23 cellular contexts compared by ENCODE assay signal in genomic region chrX:42752730-42753129, GRCh38. TPM values are rescaled to one million over a fixed set of nuclear protein-coding genes. Genes with fewer than 3 reads are reported as not detected.
DNase-seq lines count a peak whose midpoint lies in the region; FAIRE-seq and TF ChIP-seq lines count a peak whose summit lies in the region.
"Had no signal": no experiment of that assay in that cellular context is flagged by ENCODE, and none has a peak within 500 bp of the region (broad histone marks: within the 10 kb centered on the region; RNA-seq: fewer than 3 reads in every experiment).

No MANE protein-coding gene starts in this region.

- no peaks in the 10 kb centered on the region for H3K27me3 Mint-ChIP-seq in type B pancreatic cell
- H3K27me3 Mint-ChIP-seq: CD4-positive, CD25-positive, alpha-beta regulatory T cell had no signal

- peaks cover 4% of the 10 kb centered on the region for H3K36me3 Mint-ChIP-seq in type B pancreatic cell
- H3K36me3 Mint-ChIP-seq: CD4-positive, CD25-positive, alpha-beta regulatory T cell had no signal

- no peak for FAIRE-seq in HTR-8/SVneo (lab: Jason Lieb, UNC)
- FAIRE-seq: GM12891, GM19239 had no signal

- TF ChIP-seq CTCF in type B pancreatic cell (conservative IDR thresholded peaks at IDR 0.05) = no peak

- DNase-seq in NCI-H2171 treated with DMSO at 0.1 percent for 48 hours (lab: John Stamatoyannopoulos, UW) = peak; percentile 47
- DNase-seq in NCI-H2171 (lab: John Stamatoyannopoulos, UW) = no peak
- DNase-seq in astrocyte of the hippocampus (ENCODE audit: low read depth, low spot score) = peak; percentile 52
- DNase-seq in iPS-NIHi11 (ENCODE audit: low spot score) = peak; percentile 29
- no peak for DNase-seq in type B pancreatic cell (ENCODE audit: extremely low spot score, unreplicated experiment)
- no peak for DNase-seq in NCI-H187 (lab: John Stamatoyannopoulos, UW)
- DNase-seq in HTR-8/SVneo (ENCODE audit: insufficient read length, low spot score) = no peak
- DNase-seq in Kasumi-1 (lab: John Stamatoyannopoulos, UW) = no peak
- DNase-seq: 8988T; BE2C; CD4-positive, CD25-positive, alpha-beta regulatory T cell; COR-L47; DMS153; GOT3; HFFc6; NCI-H1105; NCI-H2081 treated with DMSO at 0.1 percent for 48 hours; NCI-H510A; NCI-H774; PC-3; RPMI8226 had no signal

- H3K27ac Mint-ChIP-seq in type B pancreatic cell = peak overlapping the region; percentile 35
- H3K27ac Mint-ChIP-seq: CD4-positive, CD25-positive, alpha-beta regulatory T cell; HFFc6 had no signal

- H3K4me3 Mint-ChIP-seq in type B pancreatic cell = no peak overlapping the region
- H3K4me3 Mint-ChIP-seq: CD4-positive, CD25-positive, alpha-beta regulatory T cell; HFFc6 had no signal

- H3K9me3 Mint-ChIP-seq in type B pancreatic cell = peaks cover 8% of the 10 kb centered on the region

- peaks cover 5% of the 10 kb centered on the region for H3K4me1 Mint-ChIP-seq in type B pancreatic cell (ENCODE audit: unreplicated experiment)

RNA-seq across cellular contexts. Expression of gene PPP1R2C, which starts 25.2 kb away (rescaled TPM):
- total RNA-seq in type B pancreatic cell (ENCODE audit: low replicate concordance) = not detected in 2 replicates
- total RNA-seq: HFFc6, PC-3 had no signal

Comparison
In these comparisons a context has a peak if more than half of its experiments do, and no peak if none do; other contexts are left out.
1. DNase-seq: peak in NCI-H2171 treated with DMSO at 0.1 percent for 48 hours (single experiment), astrocyte of the hippocampus (single experiment) and iPS-NIHi11 (single experiment); none in NCI-H2171 (single experiment), type B pancreatic cell (single experiment), NCI-H187 (0 of 2), HTR-8/SVneo (single experiment) and Kasumi-1 (0 of 2).